ENCODE assay signal across 17 cellular contexts in genomic region chr6:155182103-155182502, GRCh38.
DNase-seq lines count a peak whose midpoint lies in the region; ATAC-seq and TF ChIP-seq lines count a peak whose summit lies in the region.
"Had no signal": no experiment of that assay in that cellular context is flagged by ENCODE, and none has a peak within 500 bp of the region (broad histone marks: within the 10 kb centered on the region; RNA-seq: fewer than 3 reads in every experiment).

No MANE protein-coding gene starts in this region.

- no peaks in the 10 kb centered on the region for H3K27me3 Mint-ChIP-seq in CD4-positive, CD25-positive, alpha-beta regulatory T cell
- no peaks in the 10 kb centered on the region for H3K27me3 Mint-ChIP-seq in IgD-negative memory B cell
- no peaks in the 10 kb centered on the region for H3K27me3 Mint-ChIP-seq in WTC11 (ENCODE audit: low read depth)
- H3K27me3 Mint-ChIP-seq in neural crest cell (ENCODE audit: low read depth): no peaks in the 10 kb centered on the region

- TF ChIP-seq CTCF in WTC11 (IDR thresholded peaks at IDR 0.05) (no peak), neural crest cell (conservative IDR thresholded peaks at IDR 0.05) (no peak)

- H3K4me1 Mint-ChIP-seq in CD4-positive, CD25-positive, alpha-beta regulatory T cell: peaks cover 9 to 41% (median 20%) of the 10 kb centered on the region in 4 donors
- H3K4me1 Mint-ChIP-seq in IgD-negative memory B cell (peaks cover 44 to 54% (median 53%) of the 10 kb centered on the region in 3 donors), WTC11 (peaks cover 18% of the 10 kb centered on the region), neural crest cell (peaks cover 53% of the 10 kb centered on the region)

- no peak overlapping the region for H3K27ac Mint-ChIP-seq in CD4-positive, CD25-positive, alpha-beta regulatory T cell
- H3K27ac Mint-ChIP-seq in IgD-negative memory B cell (peak overlapping the region; percentile 80 to 97 (median 93)), WTC11 (peak overlapping the region; percentile 20; the same call in 1 of the 2 replicates), neural crest cell (ENCODE audit: unreplicated experiment) (peak overlapping the region; percentile 67)
- H3K27ac Mint-ChIP-seq: CD8-positive, alpha-beta T cell had no signal

- no peak for ATAC-seq in CD4-positive, CD25-positive, alpha-beta regulatory T cell (ENCODE audit: low read depth in 2 of 2)
- ATAC-seq in WTC11 (no peak), HG03045 (IDR thresholded peaks at IDR 0.05; ENCODE audit: unreplicated experiment) (no peak)
- ATAC-seq: CD8-positive, alpha-beta T cell; Right ventricle myocardium inferior had no signal

- H3K27me3 ChIP-seq in CD4-positive, CD25-positive, alpha-beta regulatory T cell (ENCODE audit: control insufficient read depth, insufficient read depth, low read length): no peaks in the 10 kb centered on the region

- no peak for DNase-seq in CD4-positive, CD25-positive, alpha-beta regulatory T cell
- no peak for DNase-seq in WTC11 (ENCODE audit: low spot score)
- no peak for DNase-seq in neural crest cell (ENCODE audit: low read depth, low spot score)
- no peak for DNase-seq in HuH-7 (ENCODE audit: low spot score)
- no peak for DNase-seq in NCI-H2196 treated with DMSO at 0.1 percent for 48 hours (lab: John Stamatoyannopoulos, UW; ENCODE audit: unreplicated experiment)
- no peak for DNase-seq in NCI-H748 treated with DMSO at 0.1 percent for 48 hours (lab: John Stamatoyannopoulos, UW)
- DNase-seq: CD8-positive, alpha-beta T cell; DMS53; NCI-H1105; NCI-H1694; NCI-H2081 treated with DMSO at 0.1 percent for 48 hours; NCI-H226; NCI-H524 treated with DMSO at 0.1 percent for 48 hours had no signal

- H3K36me3 Mint-ChIP-seq in CD4-positive, CD25-positive, alpha-beta regulatory T cell: no peaks in the 10 kb centered on the region
- no peaks in the 10 kb centered on the region for H3K36me3 Mint-ChIP-seq in IgD-negative memory B cell
- peaks cover 13% of the 10 kb centered on the region for H3K36me3 Mint-ChIP-seq in WTC11
- peaks cover 4% of the 10 kb centered on the region for H3K36me3 Mint-ChIP-seq in neural crest cell (ENCODE audit: low read depth)
- H3K36me3 Mint-ChIP-seq: CD8-positive, alpha-beta T cell had no signal

- peak overlapping the region in 1 of 4 donors; percentile 16 for H3K4me3 Mint-ChIP-seq in CD4-positive, CD25-positive, alpha-beta regulatory T cell
- H3K4me3 Mint-ChIP-seq in IgD-negative memory B cell: peak overlapping the region; percentile 44 to 81 (median 48)
- no peak overlapping the region for H3K4me3 Mint-ChIP-seq in WTC11
- H3K4me3 Mint-ChIP-seq in neural crest cell: no peak overlapping the region
- H3K4me3 Mint-ChIP-seq: CD8-positive, alpha-beta T cell had no signal

- H3K36me3 ChIP-seq in CD4-positive, CD25-positive, alpha-beta regulatory T cell (ENCODE audit: control insufficient read depth, insufficient read depth, low read length): no peaks in the 10 kb centered on the region
- H3K36me3 ChIP-seq: HAP-1 had no signal

- no peak overlapping the region for H3K27ac ChIP-seq in CD4-positive, CD25-positive, alpha-beta regulatory T cell (ENCODE audit: insufficient read depth, low read length, poor library complexity, severe bottlenecking)

- H3K4me3 ChIP-seq in CD4-positive, CD25-positive, alpha-beta regulatory T cell (ENCODE audit: low read depth, low read length): peak overlapping the region; percentile 38
- H3K4me3 ChIP-seq: HAP-1 had no signal

- H3K9me3 ChIP-seq in CD4-positive, CD25-positive, alpha-beta regulatory T cell (ENCODE audit: control insufficient read depth in 2 of 2, low read length in 2 of 2): no peaks in the 10 kb centered on the region
- H3K9me3 ChIP-seq: HAP-1 had no signal

- H3K4me1 ChIP-seq in CD4-positive, CD25-positive, alpha-beta regulatory T cell (ENCODE audit: control insufficient read depth, insufficient read depth, low read length, poor library complexity, severe bottlenecking): peaks cover 19% of the 10 kb centered on the region

- H3K9me3 Mint-ChIP-seq in CD4-positive, CD25-positive, alpha-beta regulatory T cell: no peaks in the 10 kb centered on the region
- H3K9me3 Mint-ChIP-seq in IgD-negative memory B cell (no peaks in the 10 kb centered on the region), WTC11 (no peaks in the 10 kb centered on the region), neural crest cell (no peaks in the 10 kb centered on the region)
- H3K9me3 Mint-ChIP-seq: CD8-positive, alpha-beta T cell had no signal

- POLR2A ChIA-PET in WTC11 (lab: Charles Lee): no interaction called here

- CTCF ChIA-PET in WTC11 (lab: Charles Lee): no interaction called here

TF ChIP-seq in WTC11, 78 proteins besides CTCF, POLR2A, EP300 and RAD21:
- TF ChIP-seq ERG (CRISPR knock-in tag; IDR thresholded peaks at IDR 0.05) (no peak), GABPB1 (CRISPR knock-in tag; IDR thresholded peaks at IDR 0.05) (no peak), HMGA2 (CRISPR knock-in tag; IDR thresholded peaks at IDR 0.05) (no peak)

Comparison
In these comparisons a context has a peak if more than half of its experiments do, and no peak if none do; other contexts are left out.
1. H3K27ac Mint-ChIP-seq: peak in IgD-negative memory B cell (3 of 3), WTC11 (single experiment) and neural crest cell (single experiment); none in CD4-positive, CD25-positive, alpha-beta regulatory T cell (0 of 3).
2. H3K4me3 Mint-ChIP-seq: peak in IgD-negative memory B cell (4 of 4); none in WTC11 (single experiment) and neural crest cell (single experiment).